Comparison of ENCODE assay signal across 8 cellular contexts in genomic region chr20:61527626-61528025, GRCh38.
"Had no signal": no experiment of that assay in that cellular context is flagged by ENCODE, and none has a peak within 500 bp of the region (broad histone marks: within the 10 kb centered on the region; RNA-seq: fewer than 3 reads in every experiment).

No MANE protein-coding gene starts in this region.

- H3K4me3 ChIP-seq: GM12878 had no signal

- ATAC-seq: GM12878 had no signal

- FAIRE-seq: G401.6, GM12878, GM12891, GM12892, GM18507, GM19239 had no signal

- DNase-seq: GDM1, GF-D8 had no signal
